ENCODE assay signal across 8 cellular contexts in genomic region chr17:49390548-49391324, GRCh38. TPM values are rescaled to one million over a fixed set of nuclear protein-coding genes. Genes with fewer than 3 reads are reported as not detected.
DNase-seq lines count a peak whose midpoint lies in the region; ATAC-seq and TF ChIP-seq lines count a peak whose summit lies in the region.

No MANE protein-coding gene starts in this region.

- TF ChIP-seq RAD21 in Ishikawa (IDR thresholded peaks at IDR 0.05; ENCODE audit: low read depth) = no peak

- no peak overlapping the region for H3K4me3 Mint-ChIP-seq in activated naive CD8-positive, alpha-beta T cell treated with anti-CD3 and anti-CD28 coated beads for 36 hours

- H3K27ac Mint-ChIP-seq in activated naive CD8-positive, alpha-beta T cell treated with anti-CD3 and anti-CD28 coated beads for 36 hours = peak overlapping the region; percentile 86

- H3K27me3 ChIP-seq in lung (ENCODE audit: control insufficient read depth, insufficient read depth) = no peaks in the 10 kb centered on the region

- H3K36me3 ChIP-seq in lung (ENCODE audit: control insufficient read depth in 2 of 2, insufficient read depth in 2 of 2, low read length in 2 of 2) = no peaks in the 10 kb centered on the region

- H3K4me1 Mint-ChIP-seq in activated naive CD8-positive, alpha-beta T cell treated with anti-CD3 and anti-CD28 coated beads for 36 hours = peaks cover 54% of the 10 kb centered on the region

- peak overlapping the region in 1 of 2 donors; percentile 94 for H3K27ac ChIP-seq in lung (ENCODE audit: low read depth in 1 of 2, low read length in 1 of 2)

- ATAC-seq in lung (ENCODE audit: insufficient read depth, low FRiP score) = no peak

- no peaks in the 10 kb centered on the region for H3K27me3 Mint-ChIP-seq in activated naive CD8-positive, alpha-beta T cell treated with anti-CD3 and anti-CD28 coated beads for 36 hours

- no peak for TF ChIP-seq CTCF in lung (IDR thresholded peaks at IDR 0.05; ENCODE audit: control extremely low read depth, extremely low read depth)

- TF ChIP-seq EP300 in Ishikawa (IDR thresholded peaks at IDR 0.05; ENCODE audit: borderline replicate concordance) = no peak

- H3K4me3 ChIP-seq in lung = no peak overlapping the region

- peaks cover 0 to 9% of the 10 kb centered on the region in 2 donors for H3K4me1 ChIP-seq in lung (ENCODE audit: control insufficient read depth in 2 of 2, insufficient read depth in 2 of 2, low read length in 2 of 2)

- DNase-seq in COLO829 (ENCODE audit: low spot score) (peak; percentile 59), lung (ENCODE audit: low spot score) (peak; percentile 41), NCI-H2171 treated with DMSO at 0.1 percent for 48 hours (lab: John Stamatoyannopoulos, UW) (no peak), NCI-H748 (lab: John Stamatoyannopoulos, UW; ENCODE audit: unreplicated experiment) (no peak), NK-92 (lab: John Stamatoyannopoulos, UW; ENCODE audit: unreplicated experiment) (no peak), RPMI8226 (no peak)
- no peak for DNase-seq in activated naive CD8-positive, alpha-beta T cell treated with anti-CD3 and anti-CD28 coated beads for 36 hours

- peaks cover 6% of the 10 kb centered on the region for H3K36me3 Mint-ChIP-seq in activated naive CD8-positive, alpha-beta T cell treated with anti-CD3 and anti-CD28 coated beads for 36 hours

- peaks cover 1% of the 10 kb centered on the region for H3K9me3 Mint-ChIP-seq in activated naive CD8-positive, alpha-beta T cell treated with anti-CD3 and anti-CD28 coated beads for 36 hours

- H3K9me3 ChIP-seq in lung (ENCODE audit: control insufficient read depth in 2 of 2, insufficient read depth in 1 of 2, low read length in 1 of 2) = no peaks in the 10 kb centered on the region

- WGBS in lung, 2 donors = 32 to 38% methylated on average over 9 of the region's 9 CpGs

TF ChIP-seq in Ishikawa, 13 proteins besides CTCF, POLR2A, EP300 and RAD21:
- TF ChIP-seq ZBTB7A (IDR thresholded peaks at IDR 0.05; ENCODE audit: low read depth) = no peak
- no peak for TF ChIP-seq TEAD4 (IDR thresholded peaks at IDR 0.05)
- 0 out of 2 replicates have a peak, but pooled peaks have one; percentile 23 for TF ChIP-seq YY1 (IDR thresholded peaks at IDR 0.05; ENCODE audit: low read depth)
- peak; percentile 80 for TF ChIP-seq FOXM1 (IDR thresholded peaks at IDR 0.05; ENCODE audit: borderline replicate concordance, low read depth)

RNA-seq across cellular contexts. Expression of gene PHB1, which starts 23.9 kb away (rescaled TPM):
- total RNA-seq in activated naive CD8-positive, alpha-beta T cell treated with anti-CD3 and anti-CD28 coated beads for 36 hours = 100 to 1,000 TPM; 441 to 451 TPM
- total RNA-seq in lung = 100 to 1,000 TPM in 1 of 2 donors, 10 to 100 TPM in 1; 51.2 to 152 TPM
- 100 to 1,000 TPM; 103 to 209 TPM for polyA plus RNA-seq in lung

RNA-seq across cellular contexts. Expression of gene ZNF652, which starts 28.7 kb away (rescaled TPM):
- total RNA-seq in activated naive CD8-positive, alpha-beta T cell treated with anti-CD3 and anti-CD28 coated beads for 36 hours = 1 to 10 TPM; 5.3 to 5.5 TPM
- total RNA-seq in lung = 10 to 100 TPM; 37.7 to 48.9 TPM
- polyA plus RNA-seq in lung = 10 to 100 TPM in 1 of 2 donors, 1 to 10 TPM in 1; 6.8 to 37.9 TPM

Comparison
In these comparisons a context has a peak if more than half of its experiments do, and no peak if none do; other contexts are left out.
1. DNase-seq: peak in COLO829 (single experiment) and lung (single experiment); none in activated naive CD8-positive, alpha-beta T cell treated with anti-CD3 and anti-CD28 coated beads for 36 hours (single experiment), NCI-H2171 treated with DMSO at 0.1 percent for 48 hours (single experiment), NCI-H748 (single experiment), NK-92 (single experiment) and RPMI8226 (single experiment).
2. RNA of gene ZNF652, which starts 28.7 kb away (total RNA-seq): 37.7 to 48.9 TPM in lung; 5.3 to 5.5 TPM in activated naive CD8-positive, alpha-beta T cell treated with anti-CD3 and anti-CD28 coated beads for 36 hours; every median in the first group is over 4 times any median in the second.